15 cellular contexts compared by ENCODE assay signal in genomic region chr6:157551041-157551832, GRCh38.
DNase-seq lines count a peak whose midpoint lies in the region; ATAC-seq and TF ChIP-seq lines count a peak whose summit lies in the region.
"Had no signal": no experiment of that assay in that cellular context is flagged by ENCODE, and none has a peak within 500 bp of the region (broad histone marks: within the 10 kb centered on the region; RNA-seq: fewer than 3 reads in every experiment).

No MANE protein-coding gene starts in this region.

- H3K18ac ChIP-seq in trophoblast cell (ENCODE audit: low read length): peak overlapping the region; percentile 3

- peaks cover 25% of the 10 kb centered on the region for H3F3A ChIP-seq in PC-9 (ENCODE audit: insufficient read depth, low read depth)

- CTCF ChIA-PET in activated CD4-positive, alpha-beta T cell treated with anti-CD3 and anti-CD28 coated beads, Interleukin-2, amount 10 ng/mL, durations not matched to agents 7 days and 5 days (lab: Charles Lee): interaction anchor here (0.5 to 2.1 kb wide), 2 partner anchors 10 to 603 kb away, joined by 3 to 10 read pairs; no protein-coding TSS in a partner anchor
- CTCF ChIA-PET in PC-9 (lab: Charles Lee): no interaction called here

- WGBS in trophoblast cell (ENCODE audit: extremely low coverage, insufficient coverage, insufficient read length): no CpG with 5 or more reads among the region's 6 CpGs

- peaks cover 5% of the 10 kb centered on the region for H3K36me3 Mint-ChIP-seq in activated CD4-positive, alpha-beta T cell treated with anti-CD3 and anti-CD28 coated beads, Interleukin-2, amount 10 ng/mL, durations not matched to agents 7 days and 5 days (ENCODE audit: low read depth)
- H3K36me3 Mint-ChIP-seq in activated CD4-positive, alpha-beta T cell treated with anti-CD3 and anti-CD28 coated beads, Interleukin-2, amount 10 ng/mL, durations not matched to agents 24 days and 14 days (ENCODE audit: low read depth): peaks cover 5% of the 10 kb centered on the region

- POLR2A ChIA-PET in activated CD4-positive, alpha-beta T cell treated with anti-CD3 and anti-CD28 coated beads, Interleukin-2, amount 10 ng/mL, durations not matched to agents 7 days and 5 days (lab: Charles Lee): no interaction called here
- POLR2A ChIA-PET in PC-9 (lab: Charles Lee; ENCODE audit: unreplicated experiment): no interaction called here

- H4K20me1 ChIP-seq in PC-9 (ENCODE audit: insufficient read depth): no peaks in the 10 kb centered on the region

- H3K27me3 ChIP-seq in PC-9 (ENCODE audit: insufficient read depth, low read depth) (no peaks in the 10 kb centered on the region), trophoblast cell (ENCODE audit: insufficient read depth, low read length) (no peaks in the 10 kb centered on the region)

- no peak for DNase-seq in activated CD4-positive, alpha-beta T cell treated with anti-CD3 and anti-CD28 coated beads, Interleukin-2, amount 10 ng/mL, durations not matched to agents 7 days and 5 days
- DNase-seq in activated CD4-positive, alpha-beta T cell treated with anti-CD3 and anti-CD28 coated beads, Interleukin-2, amount 10 ng/mL, durations not matched to agents 24 days and 14 days: no peak
- peak; percentile 45 to 83 for DNase-seq in PC-9
- peak; percentile 17 to 31 for DNase-seq in trophoblast cell
- no peak for DNase-seq in DMS53 treated with DMSO at 0.1 percent for 48 hours (lab: John Stamatoyannopoulos, UW; ENCODE audit: unreplicated experiment)
- DNase-seq in GM13977 (ENCODE audit: low spot score): no peak
- no peak for DNase-seq in NCI-H2029 (lab: John Stamatoyannopoulos, UW)
- DNase-seq: 8988T, HFFc6, hypothalamus, substantia nigra had no signal

- H3K4me2 ChIP-seq in PC-9: peak overlapping the region; percentile 71
- no peak overlapping the region for H3K4me2 ChIP-seq in trophoblast cell (ENCODE audit: low read length)
- H3K4me2 ChIP-seq: smooth muscle cell had no signal

- H3K9me3 ChIP-seq in PC-9 (ENCODE audit: insufficient read depth, low read depth): no peaks in the 10 kb centered on the region
- no peaks in the 10 kb centered on the region for H3K9me3 ChIP-seq in trophoblast cell (ENCODE audit: insufficient read depth, low read depth, low read length)

- no peak overlapping the region for H3K9ac ChIP-seq in trophoblast cell (ENCODE audit: low read length)

- peak; percentile 81 for ATAC-seq in esophagus mucosa

- H3K4me3 Mint-ChIP-seq in activated CD4-positive, alpha-beta T cell treated with anti-CD3 and anti-CD28 coated beads, Interleukin-2, amount 10 ng/mL, durations not matched to agents 7 days and 5 days: no peak overlapping the region
- H3K4me3 Mint-ChIP-seq in activated CD4-positive, alpha-beta T cell treated with anti-CD3 and anti-CD28 coated beads, Interleukin-2, amount 10 ng/mL, durations not matched to agents 24 days and 14 days: no peak overlapping the region
- H3K4me3 Mint-ChIP-seq: HFFc6 had no signal

- H4K91ac ChIP-seq in trophoblast cell (ENCODE audit: low read depth, low read length): peak overlapping the region; percentile 45

- no peak overlapping the region for H4K12ac ChIP-seq in trophoblast cell (ENCODE audit: low read depth, low read length)

- H3K4me3 ChIP-seq in PC-9 (peak overlapping the region; percentile 6; the same call in 1 of the 2 replicates), trophoblast cell (ENCODE audit: low read depth, low read length) (no peak overlapping the region)
- H3K4me3 ChIP-seq: lung, SK-N-MC, smooth muscle cell had no signal

- no peak for TF ChIP-seq CTCF in PC-9 (conservative IDR thresholded peaks at IDR 0.05)
- no peak for TF ChIP-seq CTCF in GM13977 (IDR thresholded peaks at IDR 0.05; ENCODE audit: extremely low read depth, insufficient read depth, missing control alignments)

- H2BK120ac ChIP-seq in trophoblast cell (ENCODE audit: insufficient read depth, low read length, poor library complexity): no peak overlapping the region

- H2BK12ac ChIP-seq in trophoblast cell (ENCODE audit: low read length): no peak overlapping the region

- H3K9me3 Mint-ChIP-seq in activated CD4-positive, alpha-beta T cell treated with anti-CD3 and anti-CD28 coated beads, Interleukin-2, amount 10 ng/mL, durations not matched to agents 7 days and 5 days: peaks cover 12% of the 10 kb centered on the region
- H3K9me3 Mint-ChIP-seq in activated CD4-positive, alpha-beta T cell treated with anti-CD3 and anti-CD28 coated beads, Interleukin-2, amount 10 ng/mL, durations not matched to agents 24 days and 14 days: no peaks in the 10 kb centered on the region
- H3K9me3 Mint-ChIP-seq: HFFc6 had no signal

- H2AFZ ChIP-seq in PC-9: peak overlapping the region; percentile 21; the same call in 1 of the 2 replicates
- H2AFZ ChIP-seq in trophoblast cell (ENCODE audit: insufficient read depth, low read length, poor library complexity): no peak overlapping the region

- no TSS peak for BruUV-seq in PC-9 (replicated peaks; lab: Mats Ljungman, UMichigan)

- no peaks in the 10 kb centered on the region for H3K9me2 ChIP-seq in PC-9 (ENCODE audit: insufficient read depth)

- no peak overlapping the region for H2BK5ac ChIP-seq in trophoblast cell (ENCODE audit: low read depth, low read length, poor library complexity)

- H4K8ac ChIP-seq in trophoblast cell (ENCODE audit: low read depth, low read length): no peak overlapping the region

- intact Hi-C loops in activated CD4-positive, alpha-beta T cell treated with anti-CD3 and anti-CD28 coated beads, Interleukin-2, amount 10 ng/mL, durations not matched to agents 24 days and 14 days (cut with micrococcal nuclease): no loop called here
- intact Hi-C loops in PC-9 (cut with micrococcal nuclease; ENCODE audit: unreplicated experiment): no loop called here

- H2AK5ac ChIP-seq in trophoblast cell (ENCODE audit: low read length): no peak overlapping the region

- peak overlapping the region; percentile 93 for H3K27ac ChIP-seq in PC-9
- no peak overlapping the region for H3K27ac ChIP-seq in trophoblast cell (ENCODE audit: low read depth, low read length)
- H3K27ac ChIP-seq: SK-N-MC had no signal

- H3K4me1 Mint-ChIP-seq in activated CD4-positive, alpha-beta T cell treated with anti-CD3 and anti-CD28 coated beads, Interleukin-2, amount 10 ng/mL, durations not matched to agents 7 days and 5 days: peaks cover 36% of the 10 kb centered on the region
- H3K4me1 Mint-ChIP-seq in activated CD4-positive, alpha-beta T cell treated with anti-CD3 and anti-CD28 coated beads, Interleukin-2, amount 10 ng/mL, durations not matched to agents 24 days and 14 days: peaks cover 28% of the 10 kb centered on the region

- peaks cover 2% of the 10 kb centered on the region for H3K27me3 Mint-ChIP-seq in activated CD4-positive, alpha-beta T cell treated with anti-CD3 and anti-CD28 coated beads, Interleukin-2, amount 10 ng/mL, durations not matched to agents 7 days and 5 days
- peaks cover 11% of the 10 kb centered on the region for H3K27me3 Mint-ChIP-seq in activated CD4-positive, alpha-beta T cell treated with anti-CD3 and anti-CD28 coated beads, Interleukin-2, amount 10 ng/mL, durations not matched to agents 24 days and 14 days

- no peak overlapping the region for H3K23ac ChIP-seq in trophoblast cell (ENCODE audit: low read length)

- H3K36me3 ChIP-seq in PC-9 (ENCODE audit: low read depth) (no peaks in the 10 kb centered on the region), trophoblast cell (ENCODE audit: control insufficient read depth in 1 of 2, insufficient read depth in 2 of 2, low read length in 2 of 2) (no peaks in the 10 kb centered on the region)

- no peak overlapping the region for H3K4ac ChIP-seq in trophoblast cell (ENCODE audit: low read depth, low read length)

- peak overlapping the region; percentile 80 for H3K27ac Mint-ChIP-seq in activated CD4-positive, alpha-beta T cell treated with anti-CD3 and anti-CD28 coated beads, Interleukin-2, amount 10 ng/mL, durations not matched to agents 7 days and 5 days
- H3K27ac Mint-ChIP-seq in activated CD4-positive, alpha-beta T cell treated with anti-CD3 and anti-CD28 coated beads, Interleukin-2, amount 10 ng/mL, durations not matched to agents 24 days and 14 days: no peak overlapping the region
- H3K27ac Mint-ChIP-seq: HFFc6 had no signal

- H3K79me1 ChIP-seq in trophoblast cell (ENCODE audit: low read length): peaks cover 2% of the 10 kb centered on the region

- H3K4me1 ChIP-seq in PC-9 (replicated peaks; ENCODE audit: insufficient read depth) (peaks cover 44% of the 10 kb centered on the region), trophoblast cell (ENCODE audit: control insufficient read depth in 1 of 2, insufficient read depth in 2 of 2, low read length in 2 of 2) (peaks cover 17 to 22% of the 10 kb centered on the region in 2 experiments)

- in situ Hi-C loops in GM13977 (cut with MboI; ENCODE audit: low pct_unique_long_range_greater_than_20kb, low sequenced_read_pairs, unreplicated experiment): no loop called here

- no peaks in the 10 kb centered on the region for H3K79me2 ChIP-seq in PC-9 (ENCODE audit: low read depth)
- no peaks in the 10 kb centered on the region for H3K79me2 ChIP-seq in trophoblast cell (ENCODE audit: control insufficient read depth, insufficient read depth, low read length, poor library complexity)

- H3K14ac ChIP-seq in trophoblast cell (ENCODE audit: low read length): no peak overlapping the region

Comparison
In these comparisons a context has a peak if more than half of its experiments do, and no peak if none do; other contexts are left out.
1. DNase-seq: peak in PC-9 (2 of 2) and trophoblast cell (2 of 2); none in activated CD4-positive, alpha-beta T cell treated with anti-CD3 and anti-CD28 coated beads, Interleukin-2, amount 10 ng/mL, durations not matched to agents 7 days and 5 days (single experiment), activated CD4-positive, alpha-beta T cell treated with anti-CD3 and anti-CD28 coated beads, Interleukin-2, amount 10 ng/mL, durations not matched to agents 24 days and 14 days (single experiment), DMS53 treated with DMSO at 0.1 percent for 48 hours (single experiment), GM13977 (single experiment) and NCI-H2029 (single experiment).